Comparison of ENCODE assay signal across 1 cellular context in genomic region chr19:35059006-35059798, GRCh38.
TF ChIP-seq lines count a peak whose summit lies in the region.

No MANE protein-coding gene starts in this region.

TF ChIP-seq in HepG2, 621 proteins besides CTCF, POLR2A, EP300 and RAD21:
- TF ChIP-seq ZNF678 (CRISPR knock-in tag; IDR thresholded peaks at IDR 0.05) (no peak), CREM (IDR thresholded peaks at IDR 0.05) (no peak), CREM (CRISPR knock-in tag; IDR thresholded peaks at IDR 0.05) (no peak), ZNF737 (CRISPR knock-in tag; IDR thresholded peaks at IDR 0.05; ENCODE audit: borderline replicate concordance) (no peak), ZFP91 (CRISPR knock-in tag; IDR thresholded peaks at IDR 0.05; ENCODE audit: borderline replicate concordance) (0 out of 2 replicates have a peak, but pooled peaks have one; percentile 20), BRD4 (CRISPR knock-in tag; IDR thresholded peaks at IDR 0.05) (no peak), RBFOX2 (IDR thresholded peaks at IDR 0.05; ENCODE audit: low read depth, low read length) (0 out of 2 replicates have a peak, but pooled peaks have one; percentile 52), ESRRA (CRISPR knock-in tag; IDR thresholded peaks at IDR 0.05; ENCODE audit: low read depth) (no peak), NKX3-1 (CRISPR knock-in tag; IDR thresholded peaks at IDR 0.05) (no peak), ZHX2 (IDR thresholded peaks at IDR 0.05; ENCODE audit: low read depth) (no peak), ZHX2 (CRISPR knock-in tag; IDR thresholded peaks at IDR 0.05; ENCODE audit: borderline replicate concordance) (no peak), ZNF121 (CRISPR knock-in tag; IDR thresholded peaks at IDR 0.05) (peak; percentile 65), ATF3 (CRISPR knock-in tag; IDR thresholded peaks at IDR 0.05) (no peak), ZNF280D (CRISPR knock-in tag; IDR thresholded peaks at IDR 0.05) (no peak), AKAP8 (CRISPR knock-in tag; IDR thresholded peaks at IDR 0.05) (0 out of 2 replicates have a peak, but pooled peaks have one; percentile 29), ZBED4 (CRISPR knock-in tag; IDR thresholded peaks at IDR 0.05; ENCODE audit: borderline replicate concordance) (no peak), PATZ1 (CRISPR knock-in tag; IDR thresholded peaks at IDR 0.05) (no peak)
